Comparison of ENCODE assay signal across 1 cellular context in the genomic region with DNA sequence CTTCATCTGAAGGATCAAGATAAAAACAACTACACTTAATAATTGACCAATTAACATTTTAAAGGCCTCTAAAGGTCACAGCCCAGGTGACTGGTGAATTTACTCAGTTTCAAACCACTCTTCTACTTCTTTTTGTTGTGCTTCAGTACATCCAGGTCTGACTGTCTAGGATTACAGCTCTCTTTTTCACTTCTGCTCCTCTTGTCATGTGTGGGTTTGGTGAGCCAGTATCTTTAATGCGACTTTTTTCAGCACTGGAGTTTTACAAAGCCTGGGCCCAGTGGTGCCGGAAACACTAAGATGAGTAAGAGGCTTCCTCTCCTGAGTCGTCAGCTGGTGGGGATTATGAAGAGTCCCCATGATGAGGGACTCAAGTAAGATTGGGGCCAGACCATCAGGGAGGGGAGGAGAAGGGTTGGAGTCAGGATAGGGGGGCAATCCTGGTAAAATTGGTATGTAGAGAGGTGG.
TF ChIP-seq lines count a peak whose summit lies in the region.

No MANE protein-coding gene starts in this region.

TF ChIP-seq in GM12878, 131 proteins besides CTCF, POLR2A, EP300 and RAD21 (continued from another document):
- TF ChIP-seq, protein P1, sequence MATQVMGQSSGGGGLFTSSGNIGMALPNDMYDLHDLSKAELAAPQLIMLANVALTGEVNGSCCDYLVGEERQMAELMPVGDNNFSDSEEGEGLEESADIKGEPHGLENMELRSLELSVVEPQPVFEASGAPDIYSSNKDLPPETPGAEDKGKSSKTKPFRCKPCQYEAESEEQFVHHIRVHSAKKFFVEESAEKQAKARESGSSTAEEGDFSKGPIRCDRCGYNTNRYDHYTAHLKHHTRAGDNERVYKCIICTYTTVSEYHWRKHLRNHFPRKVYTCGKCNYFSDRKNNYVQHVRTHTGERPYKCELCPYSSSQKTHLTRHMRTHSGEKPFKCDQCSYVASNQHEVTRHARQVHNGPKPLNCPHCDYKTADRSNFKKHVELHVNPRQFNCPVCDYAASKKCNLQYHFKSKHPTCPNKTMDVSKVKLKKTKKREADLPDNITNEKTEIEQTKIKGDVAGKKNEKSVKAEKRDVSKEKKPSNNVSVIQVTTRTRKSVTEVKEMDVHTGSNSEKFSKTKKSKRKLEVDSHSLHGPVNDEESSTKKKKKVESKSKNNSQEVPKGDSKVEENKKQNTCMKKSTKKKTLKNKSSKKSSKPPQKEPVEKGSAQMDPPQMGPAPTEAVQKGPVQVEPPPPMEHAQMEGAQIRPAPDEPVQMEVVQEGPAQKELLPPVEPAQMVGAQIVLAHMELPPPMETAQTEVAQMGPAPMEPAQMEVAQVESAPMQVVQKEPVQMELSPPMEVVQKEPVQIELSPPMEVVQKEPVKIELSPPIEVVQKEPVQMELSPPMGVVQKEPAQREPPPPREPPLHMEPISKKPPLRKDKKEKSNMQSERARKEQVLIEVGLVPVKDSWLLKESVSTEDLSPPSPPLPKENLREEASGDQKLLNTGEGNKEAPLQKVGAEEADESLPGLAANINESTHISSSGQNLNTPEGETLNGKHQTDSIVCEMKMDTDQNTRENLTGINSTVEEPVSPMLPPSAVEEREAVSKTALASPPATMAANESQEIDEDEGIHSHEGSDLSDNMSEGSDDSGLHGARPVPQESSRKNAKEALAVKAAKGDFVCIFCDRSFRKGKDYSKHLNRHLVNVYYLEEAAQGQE (IDR thresholded peaks at IDR 0.05; ENCODE audit: low read depth, low read length) = no peak
- TF ChIP-seq FOS (IDR thresholded peaks at IDR 0.05; ENCODE audit: borderline replicate concordance, extremely low read depth, insufficient read length) = no peak
- peak; percentile 70 for TF ChIP-seq CREB1 (IDR thresholded peaks at IDR 0.05; ENCODE audit: low read depth)
- TF ChIP-seq, protein P2, sequence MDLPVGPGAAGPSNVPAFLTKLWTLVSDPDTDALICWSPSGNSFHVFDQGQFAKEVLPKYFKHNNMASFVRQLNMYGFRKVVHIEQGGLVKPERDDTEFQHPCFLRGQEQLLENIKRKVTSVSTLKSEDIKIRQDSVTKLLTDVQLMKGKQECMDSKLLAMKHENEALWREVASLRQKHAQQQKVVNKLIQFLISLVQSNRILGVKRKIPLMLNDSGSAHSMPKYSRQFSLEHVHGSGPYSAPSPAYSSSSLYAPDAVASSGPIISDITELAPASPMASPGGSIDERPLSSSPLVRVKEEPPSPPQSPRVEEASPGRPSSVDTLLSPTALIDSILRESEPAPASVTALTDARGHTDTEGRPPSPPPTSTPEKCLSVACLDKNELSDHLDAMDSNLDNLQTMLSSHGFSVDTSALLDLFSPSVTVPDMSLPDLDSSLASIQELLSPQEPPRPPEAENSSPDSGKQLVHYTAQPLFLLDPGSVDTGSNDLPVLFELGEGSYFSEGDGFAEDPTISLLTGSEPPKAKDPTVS (IDR thresholded peaks at IDR 0.05; ENCODE audit: low read depth, low read length) = no peak
- TF ChIP-seq, protein P3, sequence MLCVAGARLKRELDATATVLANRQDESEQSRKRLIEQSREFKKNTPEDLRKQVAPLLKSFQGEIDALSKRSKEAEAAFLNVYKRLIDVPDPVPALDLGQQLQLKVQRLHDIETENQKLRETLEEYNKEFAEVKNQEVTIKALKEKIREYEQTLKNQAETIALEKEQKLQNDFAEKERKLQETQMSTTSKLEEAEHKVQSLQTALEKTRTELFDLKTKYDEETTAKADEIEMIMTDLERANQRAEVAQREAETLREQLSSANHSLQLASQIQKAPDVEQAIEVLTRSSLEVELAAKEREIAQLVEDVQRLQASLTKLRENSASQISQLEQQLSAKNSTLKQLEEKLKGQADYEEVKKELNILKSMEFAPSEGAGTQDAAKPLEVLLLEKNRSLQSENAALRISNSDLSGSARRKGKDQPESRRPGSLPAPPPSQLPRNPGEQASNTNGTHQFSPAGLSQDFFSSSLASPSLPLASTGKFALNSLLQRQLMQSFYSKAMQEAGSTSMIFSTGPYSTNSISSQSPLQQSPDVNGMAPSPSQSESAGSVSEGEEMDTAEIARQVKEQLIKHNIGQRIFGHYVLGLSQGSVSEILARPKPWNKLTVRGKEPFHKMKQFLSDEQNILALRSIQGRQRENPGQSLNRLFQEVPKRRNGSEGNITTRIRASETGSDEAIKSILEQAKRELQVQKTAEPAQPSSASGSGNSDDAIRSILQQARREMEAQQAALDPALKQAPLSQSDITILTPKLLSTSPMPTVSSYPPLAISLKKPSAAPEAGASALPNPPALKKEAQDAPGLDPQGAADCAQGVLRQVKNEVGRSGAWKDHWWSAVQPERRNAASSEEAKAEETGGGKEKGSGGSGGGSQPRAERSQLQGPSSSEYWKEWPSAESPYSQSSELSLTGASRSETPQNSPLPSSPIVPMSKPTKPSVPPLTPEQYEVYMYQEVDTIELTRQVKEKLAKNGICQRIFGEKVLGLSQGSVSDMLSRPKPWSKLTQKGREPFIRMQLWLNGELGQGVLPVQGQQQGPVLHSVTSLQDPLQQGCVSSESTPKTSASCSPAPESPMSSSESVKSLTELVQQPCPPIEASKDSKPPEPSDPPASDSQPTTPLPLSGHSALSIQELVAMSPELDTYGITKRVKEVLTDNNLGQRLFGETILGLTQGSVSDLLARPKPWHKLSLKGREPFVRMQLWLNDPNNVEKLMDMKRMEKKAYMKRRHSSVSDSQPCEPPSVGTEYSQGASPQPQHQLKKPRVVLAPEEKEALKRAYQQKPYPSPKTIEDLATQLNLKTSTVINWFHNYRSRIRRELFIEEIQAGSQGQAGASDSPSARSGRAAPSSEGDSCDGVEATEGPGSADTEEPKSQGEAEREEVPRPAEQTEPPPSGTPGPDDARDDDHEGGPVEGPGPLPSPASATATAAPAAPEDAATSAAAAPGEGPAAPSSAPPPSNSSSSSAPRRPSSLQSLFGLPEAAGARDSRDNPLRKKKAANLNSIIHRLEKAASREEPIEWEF (IDR thresholded peaks at IDR 0.05; ENCODE audit: insufficient replicate concordance, low read depth, low read length) = no peak
- no peak for TF ChIP-seq JUND (IDR thresholded peaks at IDR 0.05; ENCODE audit: low read depth, low read length)
- TF ChIP-seq, protein P4, sequence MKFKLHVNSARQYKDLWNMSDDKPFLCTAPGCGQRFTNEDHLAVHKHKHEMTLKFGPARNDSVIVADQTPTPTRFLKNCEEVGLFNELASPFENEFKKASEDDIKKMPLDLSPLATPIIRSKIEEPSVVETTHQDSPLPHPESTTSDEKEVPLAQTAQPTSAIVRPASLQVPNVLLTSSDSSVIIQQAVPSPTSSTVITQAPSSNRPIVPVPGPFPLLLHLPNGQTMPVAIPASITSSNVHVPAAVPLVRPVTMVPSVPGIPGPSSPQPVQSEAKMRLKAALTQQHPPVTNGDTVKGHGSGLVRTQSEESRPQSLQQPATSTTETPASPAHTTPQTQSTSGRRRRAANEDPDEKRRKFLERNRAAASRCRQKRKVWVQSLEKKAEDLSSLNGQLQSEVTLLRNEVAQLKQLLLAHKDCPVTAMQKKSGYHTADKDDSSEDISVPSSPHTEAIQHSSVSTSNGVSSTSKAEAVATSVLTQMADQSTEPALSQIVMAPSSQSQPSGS (IDR thresholded peaks at IDR 0.05; ENCODE audit: low read length) = peak; percentile 87
- TF ChIP-seq, protein P5, sequence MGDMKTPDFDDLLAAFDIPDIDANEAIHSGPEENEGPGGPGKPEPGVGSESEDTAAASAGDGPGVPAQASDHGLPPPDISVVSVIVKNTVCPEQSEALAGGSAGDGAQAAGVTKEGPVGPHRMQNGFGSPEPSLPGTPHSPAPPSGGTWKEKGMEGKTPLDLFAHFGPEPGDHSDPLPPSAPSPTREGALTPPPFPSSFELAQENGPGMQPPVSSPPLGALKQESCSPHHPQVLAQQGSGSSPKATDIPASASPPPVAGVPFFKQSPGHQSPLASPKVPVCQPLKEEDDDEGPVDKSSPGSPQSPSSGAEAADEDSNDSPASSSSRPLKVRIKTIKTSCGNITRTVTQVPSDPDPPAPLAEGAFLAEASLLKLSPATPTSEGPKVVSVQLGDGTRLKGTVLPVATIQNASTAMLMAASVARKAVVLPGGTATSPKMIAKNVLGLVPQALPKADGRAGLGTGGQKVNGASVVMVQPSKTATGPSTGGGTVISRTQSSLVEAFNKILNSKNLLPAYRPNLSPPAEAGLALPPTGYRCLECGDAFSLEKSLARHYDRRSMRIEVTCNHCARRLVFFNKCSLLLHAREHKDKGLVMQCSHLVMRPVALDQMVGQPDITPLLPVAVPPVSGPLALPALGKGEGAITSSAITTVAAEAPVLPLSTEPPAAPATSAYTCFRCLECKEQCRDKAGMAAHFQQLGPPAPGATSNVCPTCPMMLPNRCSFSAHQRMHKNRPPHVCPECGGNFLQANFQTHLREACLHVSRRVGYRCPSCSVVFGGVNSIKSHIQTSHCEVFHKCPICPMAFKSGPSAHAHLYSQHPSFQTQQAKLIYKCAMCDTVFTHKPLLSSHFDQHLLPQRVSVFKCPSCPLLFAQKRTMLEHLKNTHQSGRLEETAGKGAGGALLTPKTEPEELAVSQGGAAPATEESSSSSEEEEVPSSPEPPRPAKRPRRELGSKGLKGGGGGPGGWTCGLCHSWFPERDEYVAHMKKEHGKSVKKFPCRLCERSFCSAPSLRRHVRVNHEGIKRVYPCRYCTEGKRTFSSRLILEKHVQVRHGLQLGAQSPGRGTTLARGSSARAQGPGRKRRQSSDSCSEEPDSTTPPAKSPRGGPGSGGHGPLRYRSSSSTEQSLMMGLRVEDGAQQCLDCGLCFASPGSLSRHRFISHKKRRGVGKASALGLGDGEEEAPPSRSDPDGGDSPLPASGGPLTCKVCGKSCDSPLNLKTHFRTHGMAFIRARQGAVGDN (IDR thresholded peaks at IDR 0.05) = no peak
- TF ChIP-seq TCF7 (IDR thresholded peaks at IDR 0.05; ENCODE audit: borderline replicate concordance) = no peak; the same call in 1 of the 2 replicates
- peak; percentile 87 for TF ChIP-seq RUNX3 (IDR thresholded peaks at IDR 0.05; ENCODE audit: low read length)
- TF ChIP-seq, protein P6, sequence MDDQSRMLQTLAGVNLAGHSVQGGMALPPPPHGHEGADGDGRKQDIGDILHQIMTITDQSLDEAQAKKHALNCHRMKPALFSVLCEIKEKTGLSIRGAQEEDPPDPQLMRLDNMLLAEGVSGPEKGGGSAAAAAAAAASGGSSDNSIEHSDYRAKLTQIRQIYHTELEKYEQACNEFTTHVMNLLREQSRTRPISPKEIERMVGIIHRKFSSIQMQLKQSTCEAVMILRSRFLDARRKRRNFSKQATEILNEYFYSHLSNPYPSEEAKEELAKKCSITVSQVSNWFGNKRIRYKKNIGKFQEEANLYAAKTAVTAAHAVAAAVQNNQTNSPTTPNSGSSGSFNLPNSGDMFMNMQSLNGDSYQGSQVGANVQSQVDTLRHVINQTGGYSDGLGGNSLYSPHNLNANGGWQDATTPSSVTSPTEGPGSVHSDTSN (IDR thresholded peaks at IDR 0.05; ENCODE audit: insufficient replicate concordance, low read depth, low read length) = no peak
